In genomic region chr16:27839419-27839818, GRCh38 we compare ENCODE assay signal across 15 cellular contexts.
DNase-seq lines count a peak whose midpoint lies in the region; ATAC-seq and TF ChIP-seq lines count a peak whose summit lies in the region.
"Had no signal": no experiment of that assay in that cellular context is flagged by ENCODE, and none has a peak within 500 bp of the region (broad histone marks: within the 10 kb centered on the region; RNA-seq: fewer than 3 reads in every experiment).

No MANE protein-coding gene starts in this region.

- peaks cover 20% of the 10 kb centered on the region; the same call in 1 of the 2 replicates for H4K20me1 ChIP-seq in BLaER1

- 71% methylated on average over 2 of the region's 2 CpGs for WGBS in right lobe of liver (ENCODE audit: insufficient coverage, low coverage, low lambda C conversion rate, missing lambda C conversion rate)

- no peak for TF ChIP-seq POLR2A in right lobe of liver (IDR thresholded peaks at IDR 0.05)

- H3K9ac ChIP-seq in BLaER1 = no peak overlapping the region

- no peaks in the 10 kb centered on the region for H3K36me3 ChIP-seq in BLaER1
- H3K36me3 ChIP-seq in right lobe of liver = no peaks in the 10 kb centered on the region
- no peaks in the 10 kb centered on the region for H3K36me3 ChIP-seq in effector memory CD4-positive, alpha-beta T cell (ENCODE audit: control insufficient read depth, insufficient read depth, low read length)
- H3K36me3 ChIP-seq: stomach, uterus had no signal

- 0 out of 2 replicates have a peak, but pooled peaks cover 6% of the 10 kb centered on the region for H3K27me3 ChIP-seq in BLaER1
- no peaks in the 10 kb centered on the region for H3K27me3 ChIP-seq in right lobe of liver
- H3K27me3 ChIP-seq in effector memory CD4-positive, alpha-beta T cell (replicated peaks; ENCODE audit: control insufficient read depth, insufficient read depth, low read length, poor library complexity, severe bottlenecking) = peaks cover 7% of the 10 kb centered on the region
- H3K27me3 ChIP-seq: uterus had no signal

- TF ChIP-seq CTCF in choroid plexus epithelial cell (conservative IDR thresholded peaks at IDR 0.05; ENCODE audit: low read depth, low read length) = no peak
- no peak for TF ChIP-seq CTCF in right lobe of liver (IDR thresholded peaks at IDR 0.05)

- H3K4me3 ChIP-seq in BLaER1 (no peak overlapping the region), choroid plexus epithelial cell (ENCODE audit: low read depth, low read length) (no peak overlapping the region), right lobe of liver (no peak overlapping the region)
- H3K4me3 ChIP-seq in effector memory CD4-positive, alpha-beta T cell (ENCODE audit: insufficient read depth, low read depth, low read length, poor library complexity, severe bottlenecking) = no peak overlapping the region
- H3K4me3 ChIP-seq: stomach, uterus had no signal

- peak overlapping the region; percentile 87 for H3K4me2 ChIP-seq in BLaER1

- intact Hi-C loops in right lobe of liver (cut with DNase I) = no loop called here

- DNase-seq in M059J (ENCODE audit: low read depth) (peak; percentile 55), choroid plexus epithelial cell (ENCODE audit: low read depth) (peak; percentile 21), mesenteric fat pad (ENCODE audit: low spot score) (peak; percentile 39), right lobe of liver (no peak), NCI-H510A (lab: John Stamatoyannopoulos, UW) (no peak)
- no peak for DNase-seq in stimulated activated naive CD4-positive, alpha-beta T cell treated with Interleukin-2 at 50 U/mL for 16 hours (lab: John Stamatoyannopoulos, UW)
- no peak for DNase-seq in effector memory CD4-positive, alpha-beta T cell
- DNase-seq: hippocampal formation, NCI-H1048, retina, RPMI8226, stomach, SW 1271, uterus had no signal

- H3K4me1 ChIP-seq in BLaER1 (peaks cover 56% of the 10 kb centered on the region), right lobe of liver (no peaks in the 10 kb centered on the region)
- H3K4me1 ChIP-seq in effector memory CD4-positive, alpha-beta T cell (ENCODE audit: control insufficient read depth, insufficient read depth, low read length, poor library complexity, severe bottlenecking) = no peaks in the 10 kb centered on the region
- H3K4me1 ChIP-seq: stomach, uterus had no signal

- H3K27ac ChIP-seq in BLaER1 = no peak overlapping the region
- no peak overlapping the region for H3K27ac ChIP-seq in right lobe of liver
- no peak overlapping the region for H3K27ac ChIP-seq in effector memory CD4-positive, alpha-beta T cell (ENCODE audit: insufficient read depth, low read length, poor library complexity, severe bottlenecking)
- H3K27ac ChIP-seq: stomach, uterus had no signal

- no peak for ATAC-seq in right lobe of liver

- no peaks in the 10 kb centered on the region for H3K9me3 ChIP-seq in BLaER1
- H3K9me3 ChIP-seq in right lobe of liver = no peaks in the 10 kb centered on the region
- H3K9me3 ChIP-seq in effector memory CD4-positive, alpha-beta T cell (ENCODE audit: control insufficient read depth, low read length) = no peaks in the 10 kb centered on the region
- H3K9me3 ChIP-seq: uterus had no signal

Comparison
In these comparisons a context has a peak if more than half of its experiments do, and no peak if none do; other contexts are left out.
1. DNase-seq: peak in M059J (single experiment), choroid plexus epithelial cell (single experiment) and mesenteric fat pad (single experiment); none in stimulated activated naive CD4-positive, alpha-beta T cell treated with Interleukin-2 at 50 U/mL for 16 hours (single experiment), right lobe of liver (0 of 3), NCI-H510A (single experiment) and effector memory CD4-positive, alpha-beta T cell (0 of 3).